Comparison of ENCODE assay signal across 12 cellular contexts in the genomic region with DNA sequence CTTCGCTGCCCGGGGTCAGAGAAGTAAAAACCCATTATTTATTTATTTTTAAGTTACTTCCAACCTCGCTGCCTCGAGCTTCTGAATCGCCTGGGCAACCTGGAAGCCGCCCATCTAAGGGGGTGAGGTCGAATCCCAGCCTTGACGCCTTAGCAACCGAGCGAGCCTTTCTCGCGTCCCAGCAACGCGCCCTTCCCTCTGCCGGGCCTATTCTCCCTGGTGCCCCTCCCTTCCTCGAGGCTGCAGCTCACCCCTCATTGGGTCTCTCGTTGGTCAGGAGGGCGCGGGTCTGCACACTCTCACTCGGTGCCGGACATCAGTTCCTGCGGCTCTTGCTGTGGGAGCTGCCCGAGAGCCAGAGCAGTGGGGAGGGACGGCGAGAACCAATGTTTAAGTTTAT. TPM values are rescaled to one million over a fixed set of nuclear protein-coding genes. Genes with fewer than 3 reads are reported as not detected.
DNase-seq lines count a peak whose midpoint lies in the region; ATAC-seq, FAIRE-seq and TF ChIP-seq lines count a peak whose summit lies in the region.
"Had no signal": no experiment of that assay in that cellular context is flagged by ENCODE, and none has a peak within 500 bp of the region (broad histone marks: within the 10 kb centered on the region; RNA-seq: fewer than 3 reads in every experiment).

CCDC81 (plus strand) TSS at position 302 of the 400 bp plus-strand sequence. CDS start 277 bp downstream, outside the sequence.

- no peak within 1 kb of the TSS for H3K27ac Mint-ChIP-seq in nephron progenitor cell
- H3K27ac Mint-ChIP-seq: naive thymus-derived CD8-positive, alpha-beta T cell had no signal

- H3K27me3 Mint-ChIP-seq in nephron progenitor cell (ENCODE audit: low read depth, poor library complexity), result peaks cover 8% of the 10 kb centered on the region

- no peaks in the 10 kb centered on the region for H3K27me3 ChIP-seq in ascending aorta
- H3K27me3 ChIP-seq in right cardiac atrium (ENCODE audit: control insufficient read depth, insufficient read depth), result no peaks in the 10 kb centered on the region
- H3K27me3 ChIP-seq: BLaER1 treated with 17β-estradiol and CSF1 and Interleukin-3, amounts not matched to agents 10 nM and 100 nM had no signal

- DNase-seq in AG08395 (ENCODE audit: low spot score) (peak; percentile 10), ascending aorta (ENCODE audit: low spot score in 2 of 2) (no peak), right cardiac atrium (peak; percentile 36 to 60 (median 59)), nephron progenitor cell (peak; percentile 58), GM19239 (ENCODE audit: insufficient read length, low spot score) (no peak)
- DNase-seq: naive thymus-derived CD8-positive, alpha-beta T cell; NCI-H1436 treated with DMSO at 0.1 percent for 48 hours; stimulated activated CD4-positive, alpha-beta T cell treated with anti-CD3 and anti-CD28 coated beads, Interleukin-4, amount 100 ng/mL, for 1 hour had no signal

- no peaks in the 10 kb centered on the region for H3K9me3 ChIP-seq in ascending aorta
- H3K9me3 ChIP-seq in right cardiac atrium (ENCODE audit: control insufficient read depth, low read length), result no peaks in the 10 kb centered on the region

- H3K4me3 ChIP-seq in ascending aorta (peak within 1 kb of the TSS; percentile 36 to 53), right cardiac atrium (ENCODE audit: low read length) (peak within 1 kb of the TSS; percentile 39)
- H3K4me3 ChIP-seq: BLaER1 treated with 17β-estradiol and CSF1 and Interleukin-3, amounts not matched to agents 10 nM and 100 nM had no signal

- no peak for FAIRE-seq in GM19239 (lab: Jason Lieb, UNC)

- peaks cover 11% of the 10 kb centered on the region for H3K4me1 Mint-ChIP-seq in nephron progenitor cell
- H3K4me1 Mint-ChIP-seq: naive thymus-derived CD8-positive, alpha-beta T cell had no signal

- peak within 1 kb of the TSS; percentile 74 for H3K4me3 Mint-ChIP-seq in nephron progenitor cell
- H3K4me3 Mint-ChIP-seq: naive thymus-derived CD8-positive, alpha-beta T cell had no signal

- H3K36me3 Mint-ChIP-seq in nephron progenitor cell (ENCODE audit: low read depth), result peaks cover 5% of the 10 kb centered on the region

- WGBS in right cardiac atrium, result 7% methylated on average over 25 of the region's 25 CpGs

- H3K4me1 ChIP-seq in ascending aorta, result no peaks in the 10 kb centered on the region
- peaks cover 2% of the 10 kb centered on the region for H3K4me1 ChIP-seq in right cardiac atrium (ENCODE audit: control insufficient read depth, insufficient read depth, low read length)

- peaks cover 21% of the 10 kb centered on the region for H3K9me3 Mint-ChIP-seq in nephron progenitor cell

- H3K36me3 ChIP-seq in ascending aorta, result no peaks in the 10 kb centered on the region
- H3K36me3 ChIP-seq: BLaER1 treated with 17β-estradiol and CSF1 and Interleukin-3, amounts not matched to agents 10 nM and 100 nM had no signal

- ATAC-seq in right cardiac atrium (peak; percentile 67 to 77), GM21723 (IDR thresholded peaks at IDR 0.05; ENCODE audit: unreplicated experiment) (no peak), HG03442 (IDR thresholded peaks at IDR 0.05; ENCODE audit: unreplicated experiment) (no peak), HG03196 (IDR thresholded peaks at IDR 0.05; ENCODE audit: unreplicated experiment) (no peak)
- ATAC-seq: naive thymus-derived CD8-positive, alpha-beta T cell had no signal

- no peak within 1 kb of the TSS for H3K27ac ChIP-seq in ascending aorta
- no peak within 1 kb of the TSS for H3K27ac ChIP-seq in right cardiac atrium (ENCODE audit: low read length)
- H3K27ac ChIP-seq: BLaER1 treated with 17β-estradiol and CSF1 and Interleukin-3, amounts not matched to agents 10 nM and 100 nM had no signal

- no peak for TF ChIP-seq CTCF in ascending aorta (IDR thresholded peaks at IDR 0.05)
- TF ChIP-seq CTCF in nephron progenitor cell (IDR thresholded peaks at IDR 0.05), result no peak

- intact Hi-C loops in ascending aorta (cut with DNase I) (no loop called here), right cardiac atrium (cut with DNase I) (no loop called here)

RNA-seq across cellular contexts. Expression of gene CCDC81, which starts in this region (rescaled TPM):
- total RNA-seq in ascending aorta (36.5 TPM), right cardiac atrium (under 1 TPM; 0.29 to 0.70 (median 0.32) TPM)
- 0.29 TPM for polyA plus RNA-seq in right cardiac atrium

Comparison
In these comparisons a context has a peak if more than half of its experiments do, and no peak if none do; other contexts are left out.
1. RNA of gene CCDC81 (total RNA-seq): 36.5 TPM in ascending aorta (single experiment); 0.29 to 0.70 TPM in right cardiac atrium; every median in the first group is over 10 times any median in the second.
2. Peak in DNase-seq, ATAC-seq and H3K4me3 ChIP-seq in right cardiac atrium; RNA of the gene not detected or under 1 TPM.
3. DNase-seq: peak in AG08395 (single experiment) and nephron progenitor cell (single experiment); none in ascending aorta (0 of 2) and GM19239 (single experiment).